ENCODE assay signal across 3 cellular contexts in the genomic region with DNA sequence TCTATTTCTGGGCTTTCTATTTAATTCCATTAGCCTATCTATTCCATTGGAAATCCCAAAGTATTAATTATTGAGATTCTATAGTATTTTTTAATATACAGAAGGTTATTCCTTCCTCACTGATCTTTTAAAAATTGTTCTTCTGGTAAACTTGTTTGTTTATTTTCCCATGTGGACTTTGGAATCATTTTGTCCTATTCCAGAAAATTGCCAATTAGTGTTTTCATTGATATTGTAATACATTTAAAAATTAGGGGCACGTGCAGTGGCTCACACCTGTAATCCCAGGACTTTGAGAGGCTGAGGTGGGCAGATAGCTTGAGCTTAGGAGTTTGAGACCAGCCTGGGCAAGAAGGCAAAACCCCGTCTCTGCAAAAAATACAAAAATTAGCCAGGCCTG.
TF ChIP-seq lines count a peak whose summit lies in the region.

No MANE protein-coding gene starts in this region.

TF ChIP-seq in liver, 16 proteins besides CTCF, POLR2A, EP300 and RAD21:
- TF ChIP-seq SP1 (IDR thresholded peaks at IDR 0.05): peak; percentile 13
- TF ChIP-seq FOXA2 (IDR thresholded peaks at IDR 0.05): no peak
- TF ChIP-seq, protein P1, sequence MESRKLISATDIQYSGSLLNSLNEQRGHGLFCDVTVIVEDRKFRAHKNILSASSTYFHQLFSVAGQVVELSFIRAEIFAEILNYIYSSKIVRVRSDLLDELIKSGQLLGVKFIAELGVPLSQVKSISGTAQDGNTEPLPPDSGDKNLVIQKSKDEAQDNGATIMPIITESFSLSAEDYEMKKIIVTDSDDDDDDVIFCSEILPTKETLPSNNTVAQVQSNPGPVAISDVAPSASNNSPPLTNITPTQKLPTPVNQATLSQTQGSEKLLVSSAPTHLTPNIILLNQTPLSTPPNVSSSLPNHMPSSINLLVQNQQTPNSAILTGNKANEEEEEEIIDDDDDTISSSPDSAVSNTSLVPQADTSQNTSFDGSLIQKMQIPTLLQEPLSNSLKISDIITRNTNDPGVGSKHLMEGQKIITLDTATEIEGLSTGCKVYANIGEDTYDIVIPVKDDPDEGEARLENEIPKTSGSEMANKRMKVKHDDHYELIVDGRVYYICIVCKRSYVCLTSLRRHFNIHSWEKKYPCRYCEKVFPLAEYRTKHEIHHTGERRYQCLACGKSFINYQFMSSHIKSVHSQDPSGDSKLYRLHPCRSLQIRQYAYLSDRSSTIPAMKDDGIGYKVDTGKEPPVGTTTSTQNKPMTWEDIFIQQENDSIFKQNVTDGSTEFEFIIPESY (IDR thresholded peaks at IDR 0.05): no peak
- TF ChIP-seq HNF4G (IDR thresholded peaks at IDR 0.05): no peak
- TF ChIP-seq TAF1 (conservative IDR thresholded peaks at IDR 0.05): no peak
- TF ChIP-seq, protein P2, sequence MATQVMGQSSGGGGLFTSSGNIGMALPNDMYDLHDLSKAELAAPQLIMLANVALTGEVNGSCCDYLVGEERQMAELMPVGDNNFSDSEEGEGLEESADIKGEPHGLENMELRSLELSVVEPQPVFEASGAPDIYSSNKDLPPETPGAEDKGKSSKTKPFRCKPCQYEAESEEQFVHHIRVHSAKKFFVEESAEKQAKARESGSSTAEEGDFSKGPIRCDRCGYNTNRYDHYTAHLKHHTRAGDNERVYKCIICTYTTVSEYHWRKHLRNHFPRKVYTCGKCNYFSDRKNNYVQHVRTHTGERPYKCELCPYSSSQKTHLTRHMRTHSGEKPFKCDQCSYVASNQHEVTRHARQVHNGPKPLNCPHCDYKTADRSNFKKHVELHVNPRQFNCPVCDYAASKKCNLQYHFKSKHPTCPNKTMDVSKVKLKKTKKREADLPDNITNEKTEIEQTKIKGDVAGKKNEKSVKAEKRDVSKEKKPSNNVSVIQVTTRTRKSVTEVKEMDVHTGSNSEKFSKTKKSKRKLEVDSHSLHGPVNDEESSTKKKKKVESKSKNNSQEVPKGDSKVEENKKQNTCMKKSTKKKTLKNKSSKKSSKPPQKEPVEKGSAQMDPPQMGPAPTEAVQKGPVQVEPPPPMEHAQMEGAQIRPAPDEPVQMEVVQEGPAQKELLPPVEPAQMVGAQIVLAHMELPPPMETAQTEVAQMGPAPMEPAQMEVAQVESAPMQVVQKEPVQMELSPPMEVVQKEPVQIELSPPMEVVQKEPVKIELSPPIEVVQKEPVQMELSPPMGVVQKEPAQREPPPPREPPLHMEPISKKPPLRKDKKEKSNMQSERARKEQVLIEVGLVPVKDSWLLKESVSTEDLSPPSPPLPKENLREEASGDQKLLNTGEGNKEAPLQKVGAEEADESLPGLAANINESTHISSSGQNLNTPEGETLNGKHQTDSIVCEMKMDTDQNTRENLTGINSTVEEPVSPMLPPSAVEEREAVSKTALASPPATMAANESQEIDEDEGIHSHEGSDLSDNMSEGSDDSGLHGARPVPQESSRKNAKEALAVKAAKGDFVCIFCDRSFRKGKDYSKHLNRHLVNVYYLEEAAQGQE (IDR thresholded peaks at IDR 0.05): no peak
- TF ChIP-seq HNF4A (conservative IDR thresholded peaks at IDR 0.05): peak; percentile 63

TF ChIP-seq in HepG2, 621 proteins besides CTCF, POLR2A, EP300 and RAD21:
- TF ChIP-seq PTBP1 (IDR thresholded peaks at IDR 0.05; ENCODE audit: low read depth, low read length, poor library complexity, severe bottlenecking): no peak
- TF ChIP-seq, protein P3, sequence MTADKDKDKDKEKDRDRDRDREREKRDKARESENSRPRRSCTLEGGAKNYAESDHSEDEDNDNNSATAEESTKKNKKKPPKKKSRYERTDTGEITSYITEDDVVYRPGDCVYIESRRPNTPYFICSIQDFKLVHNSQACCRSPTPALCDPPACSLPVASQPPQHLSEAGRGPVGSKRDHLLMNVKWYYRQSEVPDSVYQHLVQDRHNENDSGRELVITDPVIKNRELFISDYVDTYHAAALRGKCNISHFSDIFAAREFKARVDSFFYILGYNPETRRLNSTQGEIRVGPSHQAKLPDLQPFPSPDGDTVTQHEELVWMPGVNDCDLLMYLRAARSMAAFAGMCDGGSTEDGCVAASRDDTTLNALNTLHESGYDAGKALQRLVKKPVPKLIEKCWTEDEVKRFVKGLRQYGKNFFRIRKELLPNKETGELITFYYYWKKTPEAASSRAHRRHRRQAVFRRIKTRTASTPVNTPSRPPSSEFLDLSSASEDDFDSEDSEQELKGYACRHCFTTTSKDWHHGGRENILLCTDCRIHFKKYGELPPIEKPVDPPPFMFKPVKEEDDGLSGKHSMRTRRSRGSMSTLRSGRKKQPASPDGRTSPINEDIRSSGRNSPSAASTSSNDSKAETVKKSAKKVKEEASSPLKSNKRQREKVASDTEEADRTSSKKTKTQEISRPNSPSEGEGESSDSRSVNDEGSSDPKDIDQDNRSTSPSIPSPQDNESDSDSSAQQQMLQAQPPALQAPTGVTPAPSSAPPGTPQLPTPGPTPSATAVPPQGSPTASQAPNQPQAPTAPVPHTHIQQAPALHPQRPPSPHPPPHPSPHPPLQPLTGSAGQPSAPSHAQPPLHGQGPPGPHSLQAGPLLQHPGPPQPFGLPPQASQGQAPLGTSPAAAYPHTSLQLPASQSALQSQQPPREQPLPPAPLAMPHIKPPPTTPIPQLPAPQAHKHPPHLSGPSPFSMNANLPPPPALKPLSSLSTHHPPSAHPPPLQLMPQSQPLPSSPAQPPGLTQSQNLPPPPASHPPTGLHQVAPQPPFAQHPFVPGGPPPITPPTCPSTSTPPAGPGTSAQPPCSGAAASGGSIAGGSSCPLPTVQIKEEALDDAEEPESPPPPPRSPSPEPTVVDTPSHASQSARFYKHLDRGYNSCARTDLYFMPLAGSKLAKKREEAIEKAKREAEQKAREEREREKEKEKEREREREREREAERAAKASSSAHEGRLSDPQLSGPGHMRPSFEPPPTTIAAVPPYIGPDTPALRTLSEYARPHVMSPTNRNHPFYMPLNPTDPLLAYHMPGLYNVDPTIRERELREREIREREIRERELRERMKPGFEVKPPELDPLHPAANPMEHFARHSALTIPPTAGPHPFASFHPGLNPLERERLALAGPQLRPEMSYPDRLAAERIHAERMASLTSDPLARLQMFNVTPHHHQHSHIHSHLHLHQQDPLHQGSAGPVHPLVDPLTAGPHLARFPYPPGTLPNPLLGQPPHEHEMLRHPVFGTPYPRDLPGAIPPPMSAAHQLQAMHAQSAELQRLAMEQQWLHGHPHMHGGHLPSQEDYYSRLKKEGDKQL (CRISPR knock-in tag; IDR thresholded peaks at IDR 0.05; ENCODE audit: low read depth): no peak
- TF ChIP-seq ZNF644 (CRISPR knock-in tag; IDR thresholded peaks at IDR 0.05; ENCODE audit: low read depth): no peak
- no peak for TF ChIP-seq ZNF496 (CRISPR knock-in tag; IDR thresholded peaks at IDR 0.05; ENCODE audit: insufficient replicate concordance)
- no peak for TF ChIP-seq BORCS8-MEF2B (CRISPR knock-in tag; IDR thresholded peaks at IDR 0.05)
- TF ChIP-seq, protein P4, sequence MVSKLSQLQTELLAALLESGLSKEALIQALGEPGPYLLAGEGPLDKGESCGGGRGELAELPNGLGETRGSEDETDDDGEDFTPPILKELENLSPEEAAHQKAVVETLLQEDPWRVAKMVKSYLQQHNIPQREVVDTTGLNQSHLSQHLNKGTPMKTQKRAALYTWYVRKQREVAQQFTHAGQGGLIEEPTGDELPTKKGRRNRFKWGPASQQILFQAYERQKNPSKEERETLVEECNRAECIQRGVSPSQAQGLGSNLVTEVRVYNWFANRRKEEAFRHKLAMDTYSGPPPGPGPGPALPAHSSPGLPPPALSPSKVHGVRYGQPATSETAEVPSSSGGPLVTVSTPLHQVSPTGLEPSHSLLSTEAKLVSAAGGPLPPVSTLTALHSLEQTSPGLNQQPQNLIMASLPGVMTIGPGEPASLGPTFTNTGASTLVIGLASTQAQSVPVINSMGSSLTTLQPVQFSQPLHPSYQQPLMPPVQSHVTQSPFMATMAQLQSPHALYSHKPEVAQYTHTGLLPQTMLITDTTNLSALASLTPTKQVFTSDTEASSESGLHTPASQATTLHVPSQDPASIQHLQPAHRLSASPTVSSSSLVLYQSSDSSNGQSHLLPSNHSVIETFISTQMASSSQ (IDR thresholded peaks at IDR 0.05; ENCODE audit: low read depth): no peak
- TF ChIP-seq, protein P4 (CRISPR knock-in tag; IDR thresholded peaks at IDR 0.05; ENCODE audit: borderline replicate concordance): no peak
- TF ChIP-seq ZNF749 (CRISPR knock-in tag; IDR thresholded peaks at IDR 0.05; ENCODE audit: borderline replicate concordance): no peak
- TF ChIP-seq SP4 (CRISPR knock-in tag; IDR thresholded peaks at IDR 0.05): no peak

TF ChIP-seq in K562, 482 proteins besides CTCF, POLR2A, EP300 and RAD21 (continues in another document):
- TF ChIP-seq, protein P5, sequence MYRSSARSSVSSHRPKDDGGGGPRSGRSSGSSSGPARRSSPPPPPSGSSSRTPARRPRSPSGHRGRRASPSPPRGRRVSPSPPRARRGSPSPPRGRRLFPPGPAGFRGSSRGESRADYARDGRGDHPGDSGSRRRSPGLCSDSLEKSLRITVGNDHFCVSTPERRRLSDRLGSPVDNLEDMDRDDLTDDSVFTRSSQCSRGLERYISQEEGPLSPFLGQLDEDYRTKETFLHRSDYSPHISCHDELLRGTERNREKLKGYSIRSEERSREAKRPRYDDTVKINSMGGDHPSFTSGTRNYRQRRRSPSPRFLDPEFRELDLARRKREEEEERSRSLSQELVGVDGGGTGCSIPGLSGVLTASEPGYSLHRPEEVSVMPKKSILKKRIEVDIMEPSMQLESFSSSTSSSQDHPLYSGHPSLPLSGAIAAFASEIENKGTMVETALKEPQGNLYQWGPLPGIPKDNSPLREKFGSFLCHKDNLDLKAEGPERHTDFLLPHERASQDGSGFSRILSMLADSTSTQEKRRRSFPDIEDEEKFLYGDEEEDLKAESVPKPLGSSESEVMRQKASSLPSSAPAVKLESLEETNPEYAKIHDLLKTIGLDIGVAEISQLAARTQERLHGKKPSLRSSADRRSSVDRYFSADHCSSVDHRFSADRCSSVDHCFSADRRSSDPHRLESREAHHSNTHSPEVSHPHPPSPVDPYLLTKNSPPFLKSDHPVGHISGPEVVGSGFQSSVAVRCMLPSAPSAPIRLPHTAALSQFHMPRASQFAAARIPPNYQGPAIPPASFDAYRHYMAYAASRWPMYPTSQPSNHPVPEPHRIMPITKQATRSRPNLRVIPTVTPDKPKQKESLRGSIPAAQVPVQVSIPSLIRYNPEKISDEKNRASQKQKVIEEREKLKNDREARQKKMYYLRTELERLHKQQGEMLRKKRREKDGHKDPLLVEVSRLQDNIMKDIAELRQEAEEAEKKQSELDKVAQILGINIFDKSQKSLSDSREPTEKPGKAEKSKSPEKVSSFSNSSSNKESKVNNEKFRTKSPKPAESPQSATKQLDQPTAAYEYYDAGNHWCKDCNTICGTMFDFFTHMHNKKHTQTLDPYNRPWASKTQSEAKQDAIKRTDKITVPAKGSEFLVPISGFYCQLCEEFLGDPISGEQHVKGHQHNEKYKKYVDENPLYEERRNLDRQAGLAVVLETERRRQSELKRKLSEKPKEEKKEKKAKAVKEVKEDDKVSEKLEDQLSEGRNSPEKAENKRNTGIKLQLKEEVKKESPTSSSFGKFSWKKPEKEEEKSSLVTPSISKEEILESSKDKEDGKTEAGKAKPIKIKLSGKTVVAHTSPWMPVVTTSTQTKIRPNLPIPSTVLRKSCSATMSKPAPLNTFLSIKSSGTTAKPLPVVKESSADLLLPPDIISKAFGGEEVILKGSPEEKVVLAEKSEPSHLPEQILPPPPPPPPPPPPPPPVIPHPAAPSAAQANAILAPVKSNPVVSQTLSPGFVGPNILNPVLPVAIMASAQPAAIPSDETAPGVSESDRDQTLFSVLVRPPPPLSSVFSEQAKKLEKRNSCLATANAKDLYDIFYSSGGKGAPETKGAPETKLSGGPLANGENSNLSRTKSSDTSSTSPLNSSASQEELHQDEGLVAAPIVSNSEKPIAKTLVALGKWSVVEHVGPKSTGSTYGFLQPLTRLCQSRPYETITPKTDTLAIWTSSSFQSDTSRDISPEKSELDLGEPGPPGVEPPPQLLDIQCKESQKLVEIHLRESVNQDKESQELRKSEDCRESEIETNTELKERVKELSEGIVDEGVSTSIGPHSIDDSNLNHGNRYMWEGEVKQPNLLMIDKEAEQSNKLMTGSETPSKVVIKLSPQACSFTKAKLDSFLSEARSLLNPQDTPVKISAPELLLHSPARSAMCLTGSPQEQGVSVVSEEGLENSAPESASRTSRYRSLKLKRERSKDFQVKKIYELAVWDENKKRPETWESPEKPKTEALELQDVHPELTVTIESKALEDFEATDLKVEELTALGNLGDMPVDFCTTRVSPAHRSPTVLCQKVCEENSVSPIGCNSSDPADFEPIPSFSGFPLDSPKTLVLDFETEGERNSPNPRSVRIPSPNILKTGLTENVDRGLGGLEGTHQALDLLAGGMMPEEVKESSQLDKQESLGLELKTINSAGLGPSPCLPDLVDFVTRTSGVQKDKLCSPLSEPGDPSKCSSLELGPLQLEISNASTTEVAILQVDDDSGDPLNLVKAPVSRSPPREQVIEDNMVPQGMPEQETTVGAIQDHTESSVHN (IDR thresholded peaks at IDR 0.05; ENCODE audit: borderline replicate concordance in 1 of 2, low read depth in 1 of 2): no peak
- TF ChIP-seq CBX3 (IDR thresholded peaks at IDR 0.05; ENCODE audit: borderline replicate concordance in 1 of 2, low read length in 2 of 2): no peak
- TF ChIP-seq, protein P6, sequence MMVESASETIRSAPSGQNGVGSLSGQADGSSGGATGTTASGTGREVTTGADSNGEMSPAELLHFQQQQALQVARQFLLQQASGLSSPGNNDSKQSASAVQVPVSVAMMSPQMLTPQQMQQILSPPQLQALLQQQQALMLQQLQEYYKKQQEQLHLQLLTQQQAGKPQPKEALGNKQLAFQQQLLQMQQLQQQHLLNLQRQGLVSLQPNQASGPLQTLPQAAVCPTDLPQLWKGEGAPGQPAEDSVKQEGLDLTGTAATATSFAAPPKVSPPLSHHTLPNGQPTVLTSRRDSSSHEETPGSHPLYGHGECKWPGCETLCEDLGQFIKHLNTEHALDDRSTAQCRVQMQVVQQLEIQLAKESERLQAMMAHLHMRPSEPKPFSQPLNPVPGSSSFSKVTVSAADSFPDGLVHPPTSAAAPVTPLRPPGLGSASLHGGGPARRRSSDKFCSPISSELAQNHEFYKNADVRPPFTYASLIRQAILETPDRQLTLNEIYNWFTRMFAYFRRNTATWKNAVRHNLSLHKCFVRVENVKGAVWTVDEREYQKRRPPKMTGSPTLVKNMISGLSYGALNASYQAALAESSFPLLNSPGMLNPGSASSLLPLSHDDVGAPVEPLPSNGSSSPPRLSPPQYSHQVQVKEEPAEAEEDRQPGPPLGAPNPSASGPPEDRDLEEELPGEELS (CRISPR knock-in tag; IDR thresholded peaks at IDR 0.05; ENCODE audit: borderline replicate concordance): no peak
- TF ChIP-seq, protein P7, sequence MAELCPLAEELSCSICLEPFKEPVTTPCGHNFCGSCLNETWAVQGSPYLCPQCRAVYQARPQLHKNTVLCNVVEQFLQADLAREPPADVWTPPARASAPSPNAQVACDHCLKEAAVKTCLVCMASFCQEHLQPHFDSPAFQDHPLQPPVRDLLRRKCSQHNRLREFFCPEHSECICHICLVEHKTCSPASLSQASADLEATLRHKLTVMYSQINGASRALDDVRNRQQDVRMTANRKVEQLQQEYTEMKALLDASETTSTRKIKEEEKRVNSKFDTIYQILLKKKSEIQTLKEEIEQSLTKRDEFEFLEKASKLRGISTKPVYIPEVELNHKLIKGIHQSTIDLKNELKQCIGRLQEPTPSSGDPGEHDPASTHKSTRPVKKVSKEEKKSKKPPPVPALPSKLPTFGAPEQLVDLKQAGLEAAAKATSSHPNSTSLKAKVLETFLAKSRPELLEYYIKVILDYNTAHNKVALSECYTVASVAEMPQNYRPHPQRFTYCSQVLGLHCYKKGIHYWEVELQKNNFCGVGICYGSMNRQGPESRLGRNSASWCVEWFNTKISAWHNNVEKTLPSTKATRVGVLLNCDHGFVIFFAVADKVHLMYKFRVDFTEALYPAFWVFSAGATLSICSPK (IDR thresholded peaks at IDR 0.05; ENCODE audit: borderline replicate concordance): no peak
